Comparison of ENCODE assay signal across 15 cellular contexts in the genomic region with DNA sequence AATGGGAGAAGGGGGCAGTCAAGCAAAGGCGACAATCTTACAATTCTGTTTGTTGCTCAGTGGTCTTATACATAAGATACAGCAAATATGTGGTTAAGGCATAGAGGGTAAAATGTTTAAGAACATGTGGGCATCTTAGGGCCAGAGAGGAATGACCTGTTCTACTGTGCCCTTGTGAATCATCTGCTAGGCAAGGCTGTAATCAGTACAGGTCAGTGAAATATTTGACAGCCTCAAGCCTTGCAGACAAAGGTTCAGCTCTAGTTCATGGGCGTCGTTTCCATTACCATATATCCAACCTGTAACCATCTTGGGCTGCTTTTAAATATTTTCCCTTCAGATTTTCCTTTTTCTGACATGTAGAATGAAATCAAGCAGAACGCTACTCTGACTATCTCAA.
"Had no signal": no experiment of that assay in that cellular context is flagged by ENCODE, and none has a peak within 500 bp of the region (broad histone marks: within the 10 kb centered on the region; RNA-seq: fewer than 3 reads in every experiment).

No MANE protein-coding gene starts in this region.

- H3K4me1 ChIP-seq: foreskin keratinocyte, testis, tibial nerve, upper lobe of right lung, vagina had no signal

- H3K27me3 ChIP-seq: testis, tibial nerve, upper lobe of right lung, vagina had no signal

- H3K36me3 ChIP-seq: tibial nerve, upper lobe of right lung, vagina had no signal

- DNase-seq: effector memory CD8-positive, alpha-beta T cell; foreskin keratinocyte; kidney; left colon; mesendoderm; naive thymus-derived CD4-positive, alpha-beta T cell; right cardiac atrium; stimulated activated CD4-positive, alpha-beta T cell treated with anti-CD3 and anti-CD28 coated beads, Interleukin-4, amount 100 ng/mL, for 1 hour; stimulated activated CD8-positive, alpha-beta memory T cell treated with anti-CD3 and anti-CD28 coated beads, Interleukin-4, amount 100 ng/mL, for 48 hours; testis; upper lobe of right lung had no signal

- H3K27ac ChIP-seq: epithelial cell of prostate, foreskin keratinocyte, testis, tibial nerve, upper lobe of right lung, vagina had no signal

- H3K9me3 ChIP-seq: testis, tibial nerve, upper lobe of right lung, vagina had no signal

- H3K4me3 ChIP-seq: testis, tibial nerve, upper lobe of right lung, vagina had no signal

- FAIRE-seq: colon, kidney had no signal
